7 cellular contexts compared by ENCODE assay signal in the genomic region with DNA sequence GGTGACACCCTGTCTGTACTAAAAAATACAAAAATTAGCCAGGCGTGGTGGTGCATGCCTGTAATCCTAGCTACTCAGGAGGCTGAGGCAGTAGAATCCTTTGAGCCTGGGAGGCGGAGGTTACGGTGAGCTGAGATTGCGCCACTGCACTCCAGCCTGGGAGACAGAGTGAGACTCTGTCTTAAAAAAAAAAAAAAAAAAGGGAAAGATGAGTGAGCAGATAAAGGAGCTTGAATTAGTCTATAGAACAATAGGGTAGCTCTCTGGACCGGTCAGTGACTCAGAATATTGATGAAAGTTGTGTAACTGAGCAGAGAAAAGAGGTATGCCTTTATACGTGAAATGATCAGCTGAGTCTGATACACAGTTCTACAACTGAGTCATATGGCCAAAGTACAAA.
A peak's percentile ranks its signal among the peaks of the same experiment; 100 is the strongest.
DNase-seq lines count a peak whose midpoint lies in the region; ATAC-seq, FAIRE-seq and TF ChIP-seq lines count a peak whose summit lies in the region.
"Not testable (repeated sequence)": the region's sequence is repeated elsewhere in the genome, so short reads cannot be mapped to it uniquely, and the experiment has no call there.

No MANE protein-coding gene starts in this region.

- H3K27me3 Mint-ChIP-seq in mesothelial cell of epicardium (ENCODE audit: low read depth): not testable (repeated sequence)

- peak; percentile 93 for ATAC-seq in esophagus mucosa

- not testable (repeated sequence) for H4K20me1 ChIP-seq in mammary epithelial cell (ENCODE audit: insufficient read depth, low read length)

- H3K4me1 Mint-ChIP-seq in mesothelial cell of epicardium: peaks cover 54% of the 10 kb centered on the region

- peak; percentile 81 for FAIRE-seq in small intestine (lab: Jason Lieb, UNC)

- intact Hi-C loops in mammary epithelial cell (cut with micrococcal nuclease): loop anchor here (10.0 kb wide), 1 partner anchor 143 kb away; no protein-coding TSS in a partner anchor
- intact Hi-C loops in left ventricle myocardium inferior (cut with micrococcal nuclease): not testable (repeated sequence)

- not testable (repeated sequence) for H3K4me2 ChIP-seq in mammary epithelial cell (ENCODE audit: insufficient read depth, low read depth, low read length)

- not testable (repeated sequence) for H3K9me3 Mint-ChIP-seq in mesothelial cell of epicardium

- not testable (repeated sequence) for H3K79me2 ChIP-seq in mammary epithelial cell (ENCODE audit: insufficient read depth, low read length)

- DNase-seq in HS-5 (ENCODE audit: low read depth) (peak; percentile 28), SK-MEL-5 (ENCODE audit: low read depth, low spot score) (peak; percentile 47), mammary epithelial cell (peak; percentile 95), small intestine (peak; percentile 81)
- DNase-seq in left ventricle myocardium inferior; mesothelial cell of epicardium (ENCODE audit: low spot score in 2 of 2, unreplicated experiment in 2 of 2): not testable (repeated sequence)

- H3K4me3 Mint-ChIP-seq in mesothelial cell of epicardium: not testable (repeated sequence)

- not testable (repeated sequence) for H3K27me3 ChIP-seq in mammary epithelial cell (ENCODE audit: insufficient read depth, low read length); left ventricle myocardium inferior (ENCODE audit: low read depth); small intestine (ENCODE audit: control insufficient read depth in 2 of 2, insufficient read depth in 2 of 2, low read length in 2 of 2)

- H3K4me1 ChIP-seq in mammary epithelial cell (ENCODE audit: insufficient read depth, low read length): peaks cover 15% of the 10 kb centered on the region
- H3K4me1 ChIP-seq in left ventricle myocardium inferior: peaks cover 26% of the 10 kb centered on the region
- not testable (repeated sequence) for H3K4me1 ChIP-seq in small intestine (ENCODE audit: control insufficient read depth in 2 of 2, insufficient read depth in 1 of 2, low read depth in 1 of 2, low read length in 1 of 2)

- peak overlapping the region; percentile 86 for H3K27ac ChIP-seq in mammary epithelial cell (ENCODE audit: insufficient read depth, low read depth, low read length)
- peak overlapping the region; percentile 76 for H3K27ac ChIP-seq in left ventricle myocardium inferior (replicated peaks)
- H3K27ac ChIP-seq in small intestine (ENCODE audit: low read depth in 1 of 2, low read length in 1 of 2): not testable (repeated sequence)

- H2AFZ ChIP-seq in mammary epithelial cell (ENCODE audit: low read depth, low read length): not testable (repeated sequence)

- not testable (repeated sequence) for TF ChIP-seq CTCF in mammary epithelial cell (conservative IDR thresholded peaks at IDR 0.05 in 1 of 2, IDR thresholded peaks at IDR 0.05 in 1 of 2; ENCODE audit: extremely low read depth in 1 of 2, insufficient read depth in 1 of 2, low read depth in 1 of 2, low read length in 2 of 2); left ventricle myocardium inferior (IDR thresholded peaks at IDR 0.05; ENCODE audit: borderline replicate concordance); mesothelial cell of epicardium (IDR thresholded peaks at IDR 0.05; ENCODE audit: unreplicated experiment)

- not testable (repeated sequence) for H3K9ac ChIP-seq in mammary epithelial cell (ENCODE audit: insufficient read depth, low read length)

- H3K36me3 ChIP-seq in mammary epithelial cell (ENCODE audit: insufficient read depth, low read length): peaks cover 12% of the 10 kb centered on the region
- H3K36me3 ChIP-seq in left ventricle myocardium inferior; small intestine (ENCODE audit: control insufficient read depth in 2 of 2, insufficient read depth in 2 of 2, low read length in 2 of 2): not testable (repeated sequence)

- H3K36me3 Mint-ChIP-seq in mesothelial cell of epicardium: peaks cover 14% of the 10 kb centered on the region

- in situ Hi-C loops in SK-MEL-5 (cut with HindIII; ENCODE audit: low pct_unique_long_range_greater_than_20kb, low sequenced_read_pairs); mammary epithelial cell (cut with MboI; ENCODE audit: low sequenced_read_pairs in 2 of 2): not testable (repeated sequence)

- WGBS in mammary epithelial cell (ENCODE audit: low coverage, missing lambda C conversion rate): 13% methylated on average over 6 of the region's 6 CpGs
- WGBS in small intestine, 3 donors: 55 to 82% (median 69%) methylated on average over 6 of the region's 6 CpGs

- peak overlapping the region; percentile 92 for H3K27ac Mint-ChIP-seq in mesothelial cell of epicardium

- CTCF ChIA-PET in mammary epithelial cell (lab: Charles Lee; ENCODE audit: low non-redundant PET): interaction anchor here (0.5 to 0.6 kb wide), 2 partner anchors 15 to 252 kb away, joined by 3 read pairs; no protein-coding TSS in a partner anchor

- H3K4me3 ChIP-seq in mammary epithelial cell (replicated peaks in 1 of 3; ENCODE audit: insufficient read depth in 1 of 3, low read depth in 2 of 3, low read length in 3 of 3); left ventricle myocardium inferior; small intestine (ENCODE audit: low read depth in 1 of 2, low read length in 2 of 2): not testable (repeated sequence)

- BruUV-seq in mammary epithelial cell (replicated peaks; lab: Mats Ljungman, UMichigan): not testable (repeated sequence)

- H3K9me3 ChIP-seq in mammary epithelial cell (replicated peaks; ENCODE audit: insufficient read depth, low read length); left ventricle myocardium inferior (replicated peaks); small intestine (ENCODE audit: control insufficient read depth, low read depth): not testable (repeated sequence)

- dilution Hi-C loops in mammary epithelial cell (cut with HindIII; ENCODE audit: low sequenced_read_pairs): not testable (repeated sequence)
